ENCODE assay signal across 8 cellular contexts in genomic region chr3:129606522-129607390, GRCh38. TPM values are rescaled to one million over a fixed set of nuclear protein-coding genes. Genes with fewer than 3 reads are reported as not detected.
DNase-seq lines count a peak whose midpoint lies in the region; TF ChIP-seq lines count a peak whose summit lies in the region.

PLXND1 (minus strand) TSS chr3:129606676; CDS start chr3:129606639, 37 bp downstream.

- H3K4me3 Mint-ChIP-seq in activated T-helper 2 cell treated with anti-CD3 and anti-CD28 coated beads, Interferon-gamma antibody, Interleukin-2, Interleukin-4, amounts not matched to agents 10 μg/mL and 5 μg/mL and 100 μg/mL, durations not matched to agents 14 hours and 24 hours and 36 hours (ENCODE audit: low read depth), result peak within 1 kb of the TSS; percentile 85

- H3K9me3 ChIP-seq in fibroblast of lung (ENCODE audit: control insufficient read depth, insufficient read depth, low read depth, low read length), result no peaks in the 10 kb centered on the region
- H3K9me3 ChIP-seq in muscle layer of colon (ENCODE audit: low read length), result no peaks in the 10 kb centered on the region
- H3K9me3 ChIP-seq in testis, result no peaks in the 10 kb centered on the region

- H3K36me3 ChIP-seq in fibroblast of lung (ENCODE audit: control insufficient read depth, insufficient read depth, low read length), result no peaks in the 10 kb centered on the region
- no peaks in the 10 kb centered on the region for H3K36me3 ChIP-seq in muscle layer of colon (ENCODE audit: insufficient read depth, low read length)
- H3K36me3 ChIP-seq in testis (ENCODE audit: low read depth, missing control alignments), result no peaks in the 10 kb centered on the region

- H3K27me3 Mint-ChIP-seq in activated T-helper 2 cell treated with anti-CD3 and anti-CD28 coated beads, Interferon-gamma antibody, Interleukin-2, Interleukin-4, amounts not matched to agents 10 μg/mL and 5 μg/mL and 100 μg/mL, durations not matched to agents 14 hours and 24 hours and 36 hours (ENCODE audit: low read depth), result peaks cover 49% of the 10 kb centered on the region

- H3K4me3 ChIP-seq in fibroblast of lung (replicated peaks in 1 of 4; ENCODE audit: control extremely low read depth in 1 of 4, insufficient read depth in 1 of 4, low read depth in 3 of 4, low read length in 4 of 4) (peak within 1 kb of the TSS; percentile 61 to 78 (median 72)), muscle layer of colon (ENCODE audit: low read depth in 1 of 2, low read length in 2 of 2) (peak within 1 kb of the TSS; percentile 37 to 64), testis (peak within 1 kb of the TSS; percentile 68 to 72)

- in situ Hi-C loops in GM13976 (cut with MboI; ENCODE audit: low sequenced_read_pairs, unreplicated experiment), result no loop called here

- intact Hi-C loops in activated T-helper 2 cell treated with anti-CD3 and anti-CD28 coated beads, Interferon-gamma antibody, Interleukin-2, Interleukin-4, amounts not matched to agents 10 μg/mL and 5 μg/mL and 100 μg/mL, durations not matched to agents 14 hours and 24 hours and 36 hours (cut with micrococcal nuclease), result loop anchor here (5.0 kb wide), 1 partner anchor 286 kb away; the partner anchor contains the start of gene TMCC1
- intact Hi-C loops in testis (cut with DNase I; ENCODE audit: low total_unique reads), result loop anchor here (5.0 to 10.0 kb wide), 2 partner anchors 52 to 114 kb away; no protein-coding TSS in a partner anchor

- no peaks in the 10 kb centered on the region for H3K36me3 Mint-ChIP-seq in activated T-helper 2 cell treated with anti-CD3 and anti-CD28 coated beads, Interferon-gamma antibody, Interleukin-2, Interleukin-4, amounts not matched to agents 10 μg/mL and 5 μg/mL and 100 μg/mL, durations not matched to agents 14 hours and 24 hours and 36 hours (ENCODE audit: low read depth)

- no peaks in the 10 kb centered on the region for H4K20me1 ChIP-seq in fibroblast of lung (ENCODE audit: control insufficient read depth, extremely low read depth, insufficient read depth, low read length)

- peaks cover 10% of the 10 kb centered on the region for H3K4me1 Mint-ChIP-seq in activated T-helper 2 cell treated with anti-CD3 and anti-CD28 coated beads, Interferon-gamma antibody, Interleukin-2, Interleukin-4, amounts not matched to agents 10 μg/mL and 5 μg/mL and 100 μg/mL, durations not matched to agents 14 hours and 24 hours and 36 hours (ENCODE audit: low read depth)

- peak within 1 kb of the TSS; percentile 31 for H3K27ac Mint-ChIP-seq in activated T-helper 2 cell treated with anti-CD3 and anti-CD28 coated beads, Interferon-gamma antibody, Interleukin-2, Interleukin-4, amounts not matched to agents 10 μg/mL and 5 μg/mL and 100 μg/mL, durations not matched to agents 14 hours and 24 hours and 36 hours

- H3K9ac ChIP-seq in fibroblast of lung (ENCODE audit: insufficient read depth, low read length) (peak within 1 kb of the TSS; percentile 81), muscle layer of colon (ENCODE audit: low read length) (peak within 1 kb of the TSS; percentile 74)

- no peak for TF ChIP-seq POLR2A in testis (IDR thresholded peaks at IDR 0.05)

- 1% methylated on average over 31 to 52 of the region's 115 CpGs for WGBS in testis, 2 donors

- no peaks in the 10 kb centered on the region for H3K27me3 ChIP-seq in fibroblast of lung (ENCODE audit: control insufficient read depth, insufficient read depth, low read length)
- peaks cover 0 to 6% of the 10 kb centered on the region in 2 donors for H3K27me3 ChIP-seq in muscle layer of colon (ENCODE audit: control insufficient read depth in 1 of 2, insufficient read depth in 2 of 2, low read length in 2 of 2)
- no peaks in the 10 kb centered on the region for H3K27me3 ChIP-seq in testis

- peaks cover 45% of the 10 kb centered on the region for H3K79me2 ChIP-seq in fibroblast of lung (ENCODE audit: control insufficient read depth, insufficient read depth, low read length)

- peaks cover 33% of the 10 kb centered on the region for H3K4me1 ChIP-seq in fibroblast of lung (ENCODE audit: control insufficient read depth, extremely low read depth, insufficient read depth, low read length)
- H3K4me1 ChIP-seq in muscle layer of colon (ENCODE audit: insufficient read depth, low read length), result peaks cover 53% of the 10 kb centered on the region
- peaks cover 36% of the 10 kb centered on the region for H3K4me1 ChIP-seq in testis

- no peaks in the 10 kb centered on the region for H3K9me3 Mint-ChIP-seq in activated T-helper 2 cell treated with anti-CD3 and anti-CD28 coated beads, Interferon-gamma antibody, Interleukin-2, Interleukin-4, amounts not matched to agents 10 μg/mL and 5 μg/mL and 100 μg/mL, durations not matched to agents 14 hours and 24 hours and 36 hours

- TF ChIP-seq CTCF in GM13976 (IDR thresholded peaks at IDR 0.05; ENCODE audit: borderline replicate concordance, control extremely low read depth, extremely low read depth, insufficient read depth, missing control alignments), result no peak
- no peak for TF ChIP-seq CTCF in fibroblast of lung (conservative IDR thresholded peaks at IDR 0.05 in 1 of 2, IDR thresholded peaks at IDR 0.05 in 1 of 2; ENCODE audit: low read depth in 1 of 2, low read length in 2 of 2)
- no peak for TF ChIP-seq CTCF in testis (IDR thresholded peaks at IDR 0.05)

- peak within 1 kb of the TSS; percentile 52 for H2AFZ ChIP-seq in fibroblast of lung (ENCODE audit: low read length)

- H3K27ac ChIP-seq in fibroblast of lung (ENCODE audit: insufficient read depth, low read length), result peak within 1 kb of the TSS; percentile 64
- H3K27ac ChIP-seq in muscle layer of colon (ENCODE audit: low read depth, low read length), result peak within 1 kb of the TSS; percentile 70
- peak within 1 kb of the TSS; percentile 91 to 93 for H3K27ac ChIP-seq in testis

- DNase-seq in 8988T (peak; percentile 91), GM13976 (ENCODE audit: low spot score) (peak; percentile 86), NCI-H510A treated with DMSO at 0.1 percent for 48 hours (lab: John Stamatoyannopoulos, UW) (peak; percentile 82), fibroblast of lung (ENCODE audit: low read depth in 2 of 2) (peak; percentile 62 to 67), testis (peak; percentile 74), GM19238 (ENCODE audit: insufficient read length, low spot score) (no peak)
- DNase-seq in activated T-helper 2 cell treated with anti-CD3 and anti-CD28 coated beads, Interferon-gamma antibody, Interleukin-2, Interleukin-4, amounts not matched to agents 10 μg/mL and 5 μg/mL and 100 μg/mL, durations not matched to agents 14 hours and 24 hours and 36 hours (ENCODE audit: low spot score), result peak; percentile 13

- H3K4me2 ChIP-seq in fibroblast of lung (ENCODE audit: extremely low read depth, insufficient read depth, low read length), result peak within 1 kb of the TSS; percentile 79

RNA-seq across cellular contexts. Expression of gene PLXND1, which starts in this region (rescaled TPM):
- 1.3 and 2.7 TPM in 2 replicates for total RNA-seq in activated T-helper 2 cell treated with anti-CD3 and anti-CD28 coated beads, Interferon-gamma antibody, Interleukin-2, Interleukin-4, amounts not matched to agents 10 μg/mL and 5 μg/mL and 100 μg/mL, durations not matched to agents 14 hours and 24 hours and 36 hours
- total RNA-seq in fibroblast of lung (76.8 and 109 TPM in 2 replicates), testis (10 to 100 TPM; 50.2 to 87.8 TPM)
- polyA plus RNA-seq in fibroblast of lung (41.0 and 89.6 TPM in 2 replicates), testis (ENCODE audit: insufficient read depth, low read depth, low replicate concordance) (69.2 TPM)
- 70.9 and 230 TPM in 2 replicates for polyA plus RNA-seq in fibroblast of lung (2012)
- 139 and 579 TPM in 2 replicates for polyA minus RNA-seq in fibroblast of lung (ENCODE audit: low replicate concordance)

Comparison
In these comparisons a context has a peak if more than half of its experiments do, and no peak if none do; other contexts are left out.
1. RNA of gene PLXND1 (total RNA-seq): 76.8 to 109 TPM in fibroblast of lung and 50.2 to 87.8 TPM in testis; 1.3 to 2.7 TPM in activated T-helper 2 cell treated with anti-CD3 and anti-CD28 coated beads, Interferon-gamma antibody, Interleukin-2, Interleukin-4, amounts not matched to agents 10 μg/mL and 5 μg/mL and 100 μg/mL, durations not matched to agents 14 hours and 24 hours and 36 hours; every median in the first group is over 10 times any median in the second.
2. Peak in every context shown above with its lines, with median percentiles within 50 percentile points of each other: H3K27ac ChIP-seq and H3K4me3 ChIP-seq.